10 cellular contexts compared by ENCODE assay signal in the genomic region with DNA sequence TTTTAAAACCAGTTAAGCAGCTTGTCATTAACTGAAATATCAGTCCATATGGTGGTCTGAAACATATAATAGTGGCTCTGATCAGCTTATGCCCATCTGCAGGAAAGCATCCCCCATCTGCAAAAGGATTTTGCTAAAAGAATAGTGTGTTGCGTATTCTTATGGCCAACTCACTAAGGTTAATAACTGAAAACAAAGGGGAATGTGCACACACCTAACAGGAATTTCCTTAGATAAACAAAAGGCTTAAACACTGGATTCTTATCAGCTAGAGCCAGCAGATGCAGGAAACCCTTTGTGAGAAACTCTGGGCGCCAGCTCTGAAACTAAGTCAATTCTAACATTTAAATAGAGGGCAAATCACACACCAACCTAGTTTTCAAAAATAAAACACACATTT. TPM values are rescaled to one million over a fixed set of nuclear protein-coding genes. Genes with fewer than 3 reads are reported as not detected.
A peak's percentile ranks its signal among the peaks of the same experiment; 100 is the strongest.
DNase-seq lines count a peak whose midpoint lies in the region; ATAC-seq, FAIRE-seq and TF ChIP-seq lines count a peak whose summit lies in the region.
"Had no signal": no experiment of that assay in that cellular context is flagged by ENCODE, and none has a peak within 500 bp of the region (broad histone marks: within the 10 kb centered on the region; RNA-seq: fewer than 3 reads in every experiment).

No MANE protein-coding gene starts in this region.

- H3K4me3 ChIP-seq in small intestine (ENCODE audit: low read depth in 1 of 2, low read length in 2 of 2) = no peak overlapping the region
- H3K4me3 ChIP-seq: gastroesophageal sphincter had no signal

- intact Hi-C loops in posterior cingulate gyrus (cut with DNase I) = no loop called here

- H3K4me1 ChIP-seq in small intestine (ENCODE audit: control insufficient read depth in 2 of 2, insufficient read depth in 1 of 2, low read depth in 1 of 2, low read length in 1 of 2) = no peaks in the 10 kb centered on the region
- H3K4me1 ChIP-seq: gastroesophageal sphincter had no signal

- WGBS in small intestine, 3 donors = 37 to 70% (median 69%) methylated on average over 2 of the region's 2 CpGs

- no peaks in the 10 kb centered on the region for H3K9me3 ChIP-seq in small intestine (ENCODE audit: control insufficient read depth, low read depth)
- H3K9me3 ChIP-seq: gastroesophageal sphincter had no signal

- FAIRE-seq in small intestine (lab: Jason Lieb, UNC) = no peak

- no peak for ATAC-seq in SK-N-SH treated with all-trans-retinoic acid at 6 μM for 48 hours
- ATAC-seq in HG02623 (IDR thresholded peaks at IDR 0.05; ENCODE audit: unreplicated experiment) = no peak
- ATAC-seq: gastroesophageal sphincter had no signal

- H3K27me3 ChIP-seq in small intestine (ENCODE audit: control insufficient read depth in 2 of 2, insufficient read depth in 2 of 2, low read length in 2 of 2) = no peaks in the 10 kb centered on the region
- H3K27me3 ChIP-seq: gastroesophageal sphincter had no signal

- H3K27ac ChIP-seq in small intestine (ENCODE audit: low read depth in 1 of 2, low read length in 1 of 2) = no peak overlapping the region
- H3K27ac ChIP-seq: gastroesophageal sphincter had no signal

- DNase-seq in NCI-H748 (lab: John Stamatoyannopoulos, UW; ENCODE audit: unreplicated experiment) (peak; percentile 22), NCI-H748 treated with DMSO at 0.1 percent for 48 hours (lab: John Stamatoyannopoulos, UW) (no peak), glomerular endothelial cell (ENCODE audit: extremely low read depth, low read depth, low spot score) (peak; percentile 97), small intestine (peak; percentile 22), posterior cingulate gyrus (no peak)
- no peak for DNase-seq in activated CD4-positive, alpha-beta T cell treated with anti-CD3 and anti-CD28 coated beads, Interleukin-2, amount 50 U/mL, for 4 hours
- DNase-seq: NCI-H1436 treated with DMSO at 0.1 percent for 48 hours had no signal

- peaks cover 0 to 14% of the 10 kb centered on the region in 2 donors for H3K36me3 ChIP-seq in small intestine (ENCODE audit: control insufficient read depth in 2 of 2, insufficient read depth in 2 of 2, low read length in 2 of 2)

TF ChIP-seq in SK-N-SH treated with all-trans-retinoic acid at 6 μM for 48 hours, 23 proteins besides CTCF, POLR2A, EP300 and RAD21:
- 0 out of 2 replicates have a peak, but pooled peaks have one; percentile 7 for TF ChIP-seq TCF4 (CRISPR knock-in tag; IDR thresholded peaks at IDR 0.05; ENCODE audit: borderline replicate concordance)
- TF ChIP-seq TSHZ2 (CRISPR knock-in tag; IDR thresholded peaks at IDR 0.05) = no peak
- TF ChIP-seq ZNF70 (CRISPR knock-in tag; IDR thresholded peaks at IDR 0.05) = peak; percentile 71

RNA-seq across cellular contexts. Expression of gene VPS36, which starts 22.1 kb away (rescaled TPM):
- 25.4 and 31.1 TPM in 2 replicates for total RNA-seq in glomerular endothelial cell
- polyA plus RNA-seq in small intestine = 10 to 100 TPM; 24.9 to 35.3 (median 25.3) TPM

RNA-seq across cellular contexts. Expression of gene THSD1, which starts 22.3 kb away (rescaled TPM):
- total RNA-seq in glomerular endothelial cell = 26.4 and 39.4 TPM in 2 replicates
- polyA plus RNA-seq in small intestine = 1 to 10 TPM in 1 of 3 donors, under 1 TPM in 2; 0.22 to 4.3 (median 0.54) TPM

RNA-seq across cellular contexts. Expression of gene CKAP2, which starts 27.0 kb away (rescaled TPM):
- total RNA-seq in glomerular endothelial cell = 18.4 and 25.1 TPM in 2 replicates
- polyA plus RNA-seq in small intestine = 10 to 100 TPM in 1 of 3 donors, 1 to 10 TPM in 2; 3.5 to 13.9 (median 3.6) TPM

Comparison
In these comparisons a context has a peak if more than half of its experiments do, and no peak if none do; other contexts are left out.
1. DNase-seq: peak in NCI-H748 (single experiment), glomerular endothelial cell (single experiment) and small intestine (single experiment); none in NCI-H748 treated with DMSO at 0.1 percent for 48 hours (single experiment), activated CD4-positive, alpha-beta T cell treated with anti-CD3 and anti-CD28 coated beads, Interleukin-2, amount 50 U/mL, for 4 hours (0 of 2) and posterior cingulate gyrus (0 of 10).